ENCODE assay signal across 2 cellular contexts in the genomic region with DNA sequence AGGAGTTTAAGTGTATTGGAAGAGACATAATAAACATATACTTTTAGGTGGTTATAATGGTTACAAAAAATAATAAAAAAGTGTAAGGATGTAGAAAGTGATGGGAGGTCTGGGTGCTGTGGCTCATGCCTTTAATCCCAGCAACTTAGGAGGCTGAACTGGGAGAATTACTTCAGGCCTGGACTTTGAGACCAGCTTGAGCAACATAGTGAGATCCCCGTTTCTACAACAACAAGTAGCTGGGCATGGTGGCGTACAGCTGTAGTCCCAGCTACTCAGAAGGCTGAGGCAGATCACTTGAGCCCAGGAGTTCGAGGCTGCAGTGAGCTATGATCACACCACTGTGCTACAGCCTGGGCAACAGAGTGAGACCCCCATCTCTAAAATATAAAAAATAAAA.
TF ChIP-seq lines count a peak whose summit lies in the region.

No MANE protein-coding gene starts in this region.

TF ChIP-seq in A549, 52 proteins besides CTCF, POLR2A, EP300 and RAD21 (continued from another document):
- TF ChIP-seq JUNB (IDR thresholded peaks at IDR 0.05) (no peak), NPAS2 (CRISPR knock-in tag; IDR thresholded peaks at IDR 0.05; ENCODE audit: borderline replicate concordance) (no peak), PBX3 (IDR thresholded peaks at IDR 0.05) (no peak)

TF ChIP-seq in WTC11, 78 proteins besides CTCF, POLR2A, EP300 and RAD21 (continued from another document):
- TF ChIP-seq KAT7 (CRISPR knock-in tag; IDR thresholded peaks at IDR 0.05; ENCODE audit: borderline replicate concordance), result no peak
